ENCODE assay signal across 1 cellular context in genomic region chr12:18549598-18549997, GRCh38.
TF ChIP-seq lines count a peak whose summit lies in the region.

No MANE protein-coding gene starts in this region.

TF ChIP-seq in neural cell, 6 proteins besides CTCF, POLR2A, EP300 and RAD21 (continued from another document):
- TF ChIP-seq REST (IDR thresholded peaks at IDR 0.05; ENCODE audit: borderline replicate concordance) (no peak), MXI1 (conservative IDR thresholded peaks at IDR 0.05; ENCODE audit: poor library complexity, severe bottlenecking) (no peak), EZH2 (IDR thresholded peaks at IDR 0.05; ENCODE audit: borderline replicate concordance, insufficient read depth, low read length, poor library complexity, severe bottlenecking) (no peak), TAF1 (IDR thresholded peaks at IDR 0.05; ENCODE audit: low read depth) (no peak), POLR2AphosphoS5 (IDR thresholded peaks at IDR 0.05) (no peak)
